ENCODE assay signal across 1 cellular context in the genomic region with DNA sequence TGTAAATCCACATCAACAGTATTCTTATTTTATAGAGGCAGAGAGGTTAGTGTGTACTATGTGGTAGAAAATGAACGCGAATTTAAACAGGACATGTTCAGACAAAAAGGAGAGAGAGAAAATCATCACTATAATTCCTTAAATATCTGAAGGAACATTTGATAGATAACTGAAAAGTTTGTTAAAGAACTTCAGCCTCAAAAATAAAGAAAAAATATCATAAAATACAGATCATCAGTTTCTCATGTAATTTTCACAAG.
TF ChIP-seq lines count a peak whose summit lies in the region.

No MANE protein-coding gene starts in this region.

TF ChIP-seq in GM23338, 12 proteins besides CTCF, POLR2A, EP300 and RAD21 (continued from another document):
- TF ChIP-seq REST (IDR thresholded peaks at IDR 0.05; ENCODE audit: unreplicated experiment), result no peak
- no peak for TF ChIP-seq ZNF462 (CRISPR knock-in tag; IDR thresholded peaks at IDR 0.05)
- TF ChIP-seq EZH2phosphoT487 (IDR thresholded peaks at IDR 0.05; ENCODE audit: unreplicated experiment), result no peak
- TF ChIP-seq ZNF114 (CRISPR knock-in tag; IDR thresholded peaks at IDR 0.05), result no peak
- TF ChIP-seq EZH2 (IDR thresholded peaks at IDR 0.05; ENCODE audit: low read depth, unreplicated experiment), result no peak
- no peak for TF ChIP-seq ZNF331 (CRISPR knock-in tag; IDR thresholded peaks at IDR 0.05; ENCODE audit: low read depth)
